Comparison of ENCODE assay signal across 1 cellular context in the genomic region with DNA sequence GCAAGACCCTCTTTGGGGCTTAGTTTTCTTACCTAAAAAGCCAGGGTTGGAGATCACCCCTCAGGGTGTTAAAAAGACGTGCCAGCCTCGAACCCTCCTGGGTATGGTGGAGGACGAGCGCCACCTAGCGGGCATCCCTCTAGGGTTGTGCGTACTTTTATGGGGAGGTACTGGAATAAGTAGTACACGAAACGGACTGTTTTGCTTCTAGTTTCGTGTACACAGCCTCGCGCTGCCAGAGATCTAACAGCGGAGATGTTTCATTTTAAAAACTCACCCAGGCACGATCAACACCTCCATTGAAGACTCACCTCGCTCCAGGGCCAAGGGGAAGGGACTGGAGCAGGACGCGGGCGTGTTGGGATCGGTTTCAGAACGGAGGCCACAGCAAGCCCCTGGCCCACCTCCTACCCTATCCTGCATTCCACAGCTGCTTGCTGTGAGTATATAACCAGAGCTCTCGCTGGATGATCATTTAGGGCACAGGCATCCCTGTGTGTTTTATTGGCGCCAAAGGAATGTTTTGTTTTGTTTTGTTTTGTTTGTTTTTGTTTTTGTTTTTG.
TF ChIP-seq lines count a peak whose summit lies in the region.

No MANE protein-coding gene starts in this region.

TF ChIP-seq in HepG2, 621 proteins besides CTCF, POLR2A, EP300 and RAD21 (continued from another document):
- TF ChIP-seq, protein P1, sequence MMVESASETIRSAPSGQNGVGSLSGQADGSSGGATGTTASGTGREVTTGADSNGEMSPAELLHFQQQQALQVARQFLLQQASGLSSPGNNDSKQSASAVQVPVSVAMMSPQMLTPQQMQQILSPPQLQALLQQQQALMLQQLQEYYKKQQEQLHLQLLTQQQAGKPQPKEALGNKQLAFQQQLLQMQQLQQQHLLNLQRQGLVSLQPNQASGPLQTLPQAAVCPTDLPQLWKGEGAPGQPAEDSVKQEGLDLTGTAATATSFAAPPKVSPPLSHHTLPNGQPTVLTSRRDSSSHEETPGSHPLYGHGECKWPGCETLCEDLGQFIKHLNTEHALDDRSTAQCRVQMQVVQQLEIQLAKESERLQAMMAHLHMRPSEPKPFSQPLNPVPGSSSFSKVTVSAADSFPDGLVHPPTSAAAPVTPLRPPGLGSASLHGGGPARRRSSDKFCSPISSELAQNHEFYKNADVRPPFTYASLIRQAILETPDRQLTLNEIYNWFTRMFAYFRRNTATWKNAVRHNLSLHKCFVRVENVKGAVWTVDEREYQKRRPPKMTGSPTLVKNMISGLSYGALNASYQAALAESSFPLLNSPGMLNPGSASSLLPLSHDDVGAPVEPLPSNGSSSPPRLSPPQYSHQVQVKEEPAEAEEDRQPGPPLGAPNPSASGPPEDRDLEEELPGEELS (CRISPR knock-in tag; IDR thresholded peaks at IDR 0.05): no peak
- TF ChIP-seq, protein P2, sequence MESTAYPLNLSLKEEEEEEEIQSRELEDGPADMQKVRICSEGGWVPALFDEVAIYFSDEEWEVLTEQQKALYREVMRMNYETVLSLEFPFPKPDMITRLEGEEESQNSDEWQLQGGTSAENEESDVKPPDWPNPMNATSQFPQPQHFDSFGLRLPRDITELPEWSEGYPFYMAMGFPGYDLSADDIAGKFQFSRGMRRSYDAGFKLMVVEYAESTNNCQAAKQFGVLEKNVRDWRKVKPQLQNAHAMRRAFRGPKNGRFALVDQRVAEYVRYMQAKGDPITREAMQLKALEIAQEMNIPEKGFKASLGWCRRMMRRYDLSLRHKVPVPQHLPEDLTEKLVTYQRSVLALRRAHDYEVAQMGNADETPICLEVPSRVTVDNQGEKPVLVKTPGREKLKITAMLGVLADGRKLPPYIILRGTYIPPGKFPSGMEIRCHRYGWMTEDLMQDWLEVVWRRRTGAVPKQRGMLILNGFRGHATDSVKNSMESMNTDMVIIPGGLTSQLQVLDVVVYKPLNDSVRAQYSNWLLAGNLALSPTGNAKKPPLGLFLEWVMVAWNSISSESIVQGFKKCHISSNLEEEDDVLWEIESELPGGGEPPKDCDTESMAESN (CRISPR knock-in tag; conservative IDR thresholded peaks at IDR 0.05): no peak
- no peak for TF ChIP-seq RFXAP (CRISPR knock-in tag; IDR thresholded peaks at IDR 0.05; ENCODE audit: borderline replicate concordance)
